ENCODE assay signal across 16 cellular contexts in genomic region chr20:62127799-62128198, GRCh38.
"Had no signal": no experiment of that assay in that cellular context is flagged by ENCODE, and none has a peak within 500 bp of the region (broad histone marks: within the 10 kb centered on the region; RNA-seq: fewer than 3 reads in every experiment).

No MANE protein-coding gene starts in this region.

- H3K4me3 Mint-ChIP-seq: activated CD8-positive, alpha-beta memory T cell treated with anti-CD3 and anti-CD28 coated beads, Interleukin-2, amount 10 ng/mL, durations not matched to agents 7 days and 5 days; activated T-cell treated with anti-CD3 and anti-CD28 coated beads, Interleukin-2, amount 50 U/mL, for 4 hours; stimulated activated effector memory CD8-positive, alpha-beta T cell treated with anti-CD3 and anti-CD28 coated beads, Interleukin-12 subunit alpha, Interleukin-12 subunit beta, amount 100 ng/mL, for 72 hours had no signal

- H3K27ac ChIP-seq: adrenal gland, cardiac muscle cell, colonic mucosa, hepatocyte had no signal

- H3K9me3 ChIP-seq: adrenal gland, colonic mucosa, neutrophil had no signal

- H3K4me2 ChIP-seq: hepatocyte had no signal

- ATAC-seq: activated CD4-positive, CD25-positive, alpha-beta regulatory T cell treated with anti-CD3 and anti-CD28 coated beads, Interleukin-2, amount 50 U/mL, for 24 hours; activated CD8-positive, alpha-beta memory T cell treated with anti-CD3 and anti-CD28 coated beads, Interleukin-2, amount 10 ng/mL, durations not matched to agents 7 days and 5 days; activated T-cell treated with anti-CD3 and anti-CD28 coated beads, Interleukin-2, amount 50 U/mL, for 4 hours; esophagus mucosa; stimulated activated effector memory CD8-positive, alpha-beta T cell treated with anti-CD3 and anti-CD28 coated beads, Interleukin-12 subunit alpha, Interleukin-12 subunit beta, amount 100 ng/mL, for 72 hours had no signal

- H2AFZ ChIP-seq: hepatocyte had no signal

- H3K9me3 Mint-ChIP-seq: activated T-cell treated with anti-CD3 and anti-CD28 coated beads, Interleukin-2, amount 50 U/mL, for 4 hours; naive B cell; stimulated activated effector memory CD8-positive, alpha-beta T cell treated with anti-CD3 and anti-CD28 coated beads, Interleukin-12 subunit alpha, Interleukin-12 subunit beta, amount 100 ng/mL, for 72 hours had no signal

- H3K27ac Mint-ChIP-seq: activated CD8-positive, alpha-beta memory T cell treated with anti-CD3 and anti-CD28 coated beads, Interleukin-2, amount 10 ng/mL, durations not matched to agents 7 days and 5 days had no signal

- DNase-seq: activated CD4-positive, alpha-beta T cell treated with anti-CD3 and anti-CD28 coated beads, Interleukin-2, amount 50 U/mL, for 4 hours; activated CD8-positive, alpha-beta memory T cell treated with anti-CD3 and anti-CD28 coated beads, Interleukin-2, amount 10 ng/mL, durations not matched to agents 7 days and 5 days; activated T-cell treated with anti-CD3 and anti-CD28 coated beads, Interleukin-2, amount 50 U/mL, for 4 hours; adrenal gland; colonic mucosa; islet precursor cell; mammary epithelial cell; naive B cell; retina; stimulated activated CD4-positive, alpha-beta T cell treated with anti-CD3 and anti-CD28 coated beads, Interleukin-12 subunit alpha, Interleukin-12 subunit beta, amount 100 ng/mL, for 4 hours had no signal

- H3K27me3 Mint-ChIP-seq: activated CD8-positive, alpha-beta memory T cell treated with anti-CD3 and anti-CD28 coated beads, Interleukin-2, amount 10 ng/mL, durations not matched to agents 7 days and 5 days; naive B cell had no signal

- H3K27me3 ChIP-seq: adrenal gland, cardiac muscle cell, colonic mucosa, hepatocyte had no signal
